10 cellular contexts compared by ENCODE assay signal in genomic region chr16:76976756-76977155, GRCh38.
"Had no signal": no experiment of that assay in that cellular context is flagged by ENCODE, and none has a peak within 500 bp of the region (broad histone marks: within the 10 kb centered on the region; RNA-seq: fewer than 3 reads in every experiment).

No MANE protein-coding gene starts in this region.

- H3K27me3 Mint-ChIP-seq: IgD-negative memory B cell had no signal

- H3K4me3 ChIP-seq: GM23248, HAP-1 had no signal

- FAIRE-seq: HepG2 had no signal

- H3K36me3 ChIP-seq: HAP-1 had no signal

- DNase-seq: GM23248, GOT3, H7, HFFc6, KBM-7 had no signal

- H3K4me3 Mint-ChIP-seq: HFFc6 had no signal

- H3K9me3 ChIP-seq: HAP-1 had no signal

- H2AFZ ChIP-seq: GM23248 had no signal

- H3K27ac Mint-ChIP-seq: HFFc6, IgD-negative memory B cell had no signal

- H3K4me1 ChIP-seq: HAP-1 had no signal

- H3K36me3 Mint-ChIP-seq: IgD-negative memory B cell had no signal

- H3K27ac ChIP-seq: GM23248, HL-60 had no signal

- H3K9ac ChIP-seq: GM23248 had no signal

- ATAC-seq: HCT116, HepG2 had no signal
